In the genomic region with DNA sequence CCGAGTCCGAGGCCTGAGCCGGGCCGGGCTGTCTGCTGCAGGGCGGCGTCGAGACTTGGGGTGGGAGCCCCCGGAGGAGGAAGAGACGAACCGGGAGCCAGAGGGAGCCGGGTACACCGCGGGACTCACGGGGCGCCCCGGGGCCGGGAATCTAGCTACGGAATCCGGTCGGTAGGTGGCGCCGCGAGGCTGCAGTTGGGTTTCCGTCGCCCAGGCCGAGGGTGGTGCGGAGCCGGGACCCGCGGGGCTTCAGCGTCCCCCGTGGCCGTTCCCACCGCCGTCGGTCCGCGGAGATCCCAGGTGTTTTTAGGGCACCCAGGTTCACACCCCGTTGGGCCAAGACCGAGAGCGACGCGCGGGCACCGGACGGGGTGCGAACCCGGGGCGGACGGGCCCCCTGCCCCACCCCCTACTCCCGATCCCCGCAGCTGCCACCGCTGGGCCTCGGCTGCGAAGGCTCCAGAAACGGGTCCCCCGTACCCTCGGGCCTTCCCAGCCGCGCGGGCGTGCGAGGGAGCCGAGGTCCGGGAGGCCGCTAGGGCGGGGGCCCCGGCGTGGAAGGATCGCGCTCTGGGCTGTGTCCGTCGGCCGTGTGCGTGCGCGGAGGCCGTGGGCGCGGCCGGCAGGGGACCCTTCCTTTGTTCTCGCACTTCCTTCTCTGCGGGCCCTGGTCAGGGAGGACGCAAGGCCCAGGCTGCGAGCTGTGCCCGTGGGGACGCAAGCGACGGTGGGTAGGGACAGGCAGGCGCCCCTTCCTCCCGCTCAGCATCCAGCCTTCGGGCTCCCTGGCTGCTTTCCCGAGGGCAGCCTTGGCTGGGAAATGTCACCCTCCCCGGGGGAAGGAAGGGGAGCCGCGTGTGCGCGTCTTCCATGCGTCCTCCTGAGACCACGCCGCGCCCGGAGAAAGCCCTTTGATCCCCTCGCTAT, we compare ENCODE assay signal across 8 cellular contexts.
DNase-seq lines count a peak whose midpoint lies in the region; ATAC-seq and TF ChIP-seq lines count a peak whose summit lies in the region.

No MANE protein-coding gene starts in this region.

- no peaks in the 10 kb centered on the region for H3K27me3 ChIP-seq in mesendoderm (ENCODE audit: insufficient read depth, low read length, poor library complexity)

- CTCF ChIA-PET in GM10248 (lab: Yijun Ruan, JAX): interaction anchor here (0.6 to 4.7 kb wide), 55 partner anchors 8 to 1150 kb away, joined by 3 to 45 read pairs (median 4); partner anchors contain the start of gene GAPVD1

- H3K4me1 Mint-ChIP-seq in effector memory CD8-positive, alpha-beta T cell (ENCODE audit: low read depth in 2 of 2): peaks cover 4 to 15% of the 10 kb centered on the region in 2 donors

- POLR2A ChIA-PET in GM10248 (lab: Yijun Ruan, JAX): interaction anchor here (1.1 kb wide), 1 partner anchor 167 kb away, joined by 3 read pairs; the partner anchor contains the start of gene HSPA5

- no peak overlapping the region for H2BK120ac ChIP-seq in mesendoderm (ENCODE audit: low read depth, low read length)

- H3K4me3 ChIP-seq in mesendoderm (ENCODE audit: low read length): peak overlapping the region; percentile 42

- DNase-seq in GM10248 (ENCODE audit: extremely low spot score) (peak; percentile 92), NCI-H748 (lab: John Stamatoyannopoulos, UW; ENCODE audit: unreplicated experiment) (peak; percentile 78), mesendoderm (peak; percentile 67), cerebellar nuclear complex (lab: John Stamatoyannopoulos, UW) (no peak)
- DNase-seq in activated CD8-positive, alpha-beta memory T cell treated with anti-CD3 and anti-CD28 coated beads for 24 hours: peak; percentile 93
- DNase-seq in effector memory CD8-positive, alpha-beta T cell: peak; percentile 65 to 69 (median 69)
- DNase-seq in stimulated activated CD8-positive, alpha-beta memory T cell treated with anti-CD3 and anti-CD28 coated beads, Interleukin-12 subunit alpha, Interleukin-12 subunit beta, amount 100 ng/mL, for 24 hours (ENCODE audit: extremely low read depth): peak; percentile 44

- H3K4me1 ChIP-seq in mesendoderm (ENCODE audit: control insufficient read depth, low read depth, low read length): no peaks in the 10 kb centered on the region

- peak overlapping the region; percentile 78 for H3K4me2 ChIP-seq in mesendoderm (ENCODE audit: low read length)

- no peak overlapping the region for H2BK15ac ChIP-seq in mesendoderm (replicated peaks; ENCODE audit: low read depth)

- ATAC-seq in HG03135 (IDR thresholded peaks at IDR 0.05; ENCODE audit: unreplicated experiment): peak; percentile 76
- peak; percentile 88 for ATAC-seq in effector memory CD8-positive, alpha-beta T cell (replicated peaks)

- H4K5ac ChIP-seq in mesendoderm (ENCODE audit: low read length): no peak overlapping the region

- H3K18ac ChIP-seq in mesendoderm (ENCODE audit: low read length): peak overlapping the region; percentile 53

- peak overlapping the region in 1 of 2 donors; percentile 66 for H3K27ac Mint-ChIP-seq in effector memory CD8-positive, alpha-beta T cell

- TF ChIP-seq CTCF in GM10248 (IDR thresholded peaks at IDR 0.05; ENCODE audit: control extremely low read depth, extremely low read depth, low read depth, missing control alignments): peak; percentile 88

- no peaks in the 10 kb centered on the region for H3K9me3 Mint-ChIP-seq in effector memory CD8-positive, alpha-beta T cell

- no CpG with 5 or more reads among the region's 104 CpGs for WGBS in mesendoderm (ENCODE audit: extremely low coverage, insufficient coverage, low lambda C conversion rate)

- H3K23ac ChIP-seq in mesendoderm (ENCODE audit: low read length): peak overlapping the region; percentile 80

- H3K4ac ChIP-seq in mesendoderm (ENCODE audit: low read depth, low read length): peak overlapping the region; percentile 17

- no peak overlapping the region for H3K27ac ChIP-seq in mesendoderm (ENCODE audit: low read depth, low read length)

- H3K27me3 Mint-ChIP-seq in effector memory CD8-positive, alpha-beta T cell: peaks cover 43 to 67% of the 10 kb centered on the region in 2 donors

- H3K36me3 Mint-ChIP-seq in effector memory CD8-positive, alpha-beta T cell (ENCODE audit: insufficient read depth): peaks cover 2% of the 10 kb centered on the region

- no peak overlapping the region for H4K8ac ChIP-seq in mesendoderm (ENCODE audit: low read depth, low read length)

- peak overlapping the region; percentile 86 for H3K9ac ChIP-seq in mesendoderm (ENCODE audit: low read length)

- no peak overlapping the region for H2AK5ac ChIP-seq in mesendoderm (ENCODE audit: low read length)

- H3K79me2 ChIP-seq in mesendoderm (ENCODE audit: control insufficient read depth, insufficient read depth, low read length): no peaks in the 10 kb centered on the region

- no peak overlapping the region for H2BK5ac ChIP-seq in mesendoderm (ENCODE audit: low read length)

- H3K56ac ChIP-seq in mesendoderm (ENCODE audit: low read length): peak overlapping the region; percentile 96

- H3K4me3 Mint-ChIP-seq in effector memory CD8-positive, alpha-beta T cell: peak overlapping the region; percentile 79 to 90

- H3K36me3 ChIP-seq in mesendoderm (ENCODE audit: control insufficient read depth, insufficient read depth, low read length): no peaks in the 10 kb centered on the region

- H3K79me1 ChIP-seq in mesendoderm (ENCODE audit: low read length): no peaks in the 10 kb centered on the region

Comparison
In these comparisons a context has a peak if more than half of its experiments do, and no peak if none do; other contexts are left out.
1. DNase-seq: peak in GM10248 (single experiment), NCI-H748 (single experiment), activated CD8-positive, alpha-beta memory T cell treated with anti-CD3 and anti-CD28 coated beads for 24 hours (single experiment), effector memory CD8-positive, alpha-beta T cell (3 of 3), mesendoderm (single experiment) and stimulated activated CD8-positive, alpha-beta memory T cell treated with anti-CD3 and anti-CD28 coated beads, Interleukin-12 subunit alpha, Interleukin-12 subunit beta, amount 100 ng/mL, for 24 hours (single experiment); none in cerebellar nuclear complex (0 of 2).